In genomic region chrX:110698696-110699095, GRCh38 we compare ENCODE assay signal across 14 cellular contexts.
A peak's percentile ranks its signal among the peaks of the same experiment; 100 is the strongest.
DNase-seq lines count a peak whose midpoint lies in the region; ATAC-seq, FAIRE-seq and TF ChIP-seq lines count a peak whose summit lies in the region.
"Had no signal": no experiment of that assay in that cellular context is flagged by ENCODE, and none has a peak within 500 bp of the region (broad histone marks: within the 10 kb centered on the region; RNA-seq: fewer than 3 reads in every experiment).

No MANE protein-coding gene starts in this region.

- H3K9me3 ChIP-seq in small intestine (ENCODE audit: control insufficient read depth, low read depth) (no peaks in the 10 kb centered on the region), hepatocyte (ENCODE audit: low read depth) (no peaks in the 10 kb centered on the region)
- H3K9me3 ChIP-seq: body of pancreas had no signal

- H3K4me3 ChIP-seq in small intestine (ENCODE audit: low read depth in 1 of 2, low read length in 2 of 2) (no peak overlapping the region), hepatocyte (no peak overlapping the region)
- H3K4me3 ChIP-seq: body of pancreas had no signal

- no peaks in the 10 kb centered on the region for H3K4me1 ChIP-seq in small intestine (ENCODE audit: control insufficient read depth in 2 of 2, insufficient read depth in 1 of 2, low read depth in 1 of 2, low read length in 1 of 2)
- H3K4me1 ChIP-seq in hepatocyte (ENCODE audit: insufficient read depth): no peaks in the 10 kb centered on the region

- no peaks in the 10 kb centered on the region for H3K27me3 ChIP-seq in small intestine (ENCODE audit: control insufficient read depth in 2 of 2, insufficient read depth in 2 of 2, low read length in 2 of 2)
- H3K27me3 ChIP-seq in hepatocyte: no peaks in the 10 kb centered on the region
- H3K27me3 ChIP-seq: body of pancreas had no signal

- no peaks in the 10 kb centered on the region for H3K9me2 ChIP-seq in hepatocyte (replicated peaks; ENCODE audit: insufficient read depth)

- no peak overlapping the region for H2AFZ ChIP-seq in hepatocyte

- peak; percentile 15 for DNase-seq in GM20000 (ENCODE audit: low spot score)
- DNase-seq in KBM-7: peak; percentile 69
- no peak for DNase-seq in T-helper 1 cell
- no peak for DNase-seq in small intestine
- DNase-seq in DMS 273 treated with DMSO at 0.1 percent for 48 hours (lab: John Stamatoyannopoulos, UW): no peak
- DNase-seq in hepatocyte (ENCODE audit: low spot score): no peak
- DNase-seq: body of pancreas; naive B cell; NCI-H1694 treated with DMSO at 0.1 percent for 48 hours; NK-92 treated with Interleukin-12 subunit alpha and Interleukin-12 subunit beta, amount 100 ng/mL, for 24 hours; stimulated activated CD4-positive, alpha-beta T cell treated with anti-CD3 and anti-CD28 coated beads, Interleukin-4, amount 100 ng/mL, for 4 hours; stimulated activated naive CD8-positive, alpha-beta T cell treated with anti-CD3 and anti-CD28 coated beads, Interleukin-15, Interleukin-2, amounts not matched to agents 100 U/mL and 50 U/mL, for 24 hours had no signal

- ATAC-seq in GM18508 (IDR thresholded peaks at IDR 0.05; ENCODE audit: insufficient read depth, unreplicated experiment) (peak; percentile 66), HG02973 (IDR thresholded peaks at IDR 0.05; ENCODE audit: unreplicated experiment) (peak; percentile 83)
- ATAC-seq: body of pancreas; stimulated activated naive CD8-positive, alpha-beta T cell treated with anti-CD3 and anti-CD28 coated beads, Interleukin-15, Interleukin-2, amounts not matched to agents 100 U/mL and 50 U/mL, for 24 hours had no signal

- no peaks in the 10 kb centered on the region for H4K20me1 ChIP-seq in hepatocyte (ENCODE audit: insufficient read depth, poor library complexity, severe bottlenecking)

- no peak for TF ChIP-seq CTCF in GM20000 (IDR thresholded peaks at IDR 0.05; ENCODE audit: extremely low read depth, missing control alignments)
- no peak for TF ChIP-seq CTCF in hepatocyte (IDR thresholded peaks at IDR 0.05; ENCODE audit: poor library complexity)

- H3K27ac ChIP-seq in small intestine (ENCODE audit: low read depth in 1 of 2, low read length in 1 of 2) (no peak overlapping the region), hepatocyte (no peak overlapping the region)
- H3K27ac ChIP-seq: body of pancreas had no signal

- no peaks in the 10 kb centered on the region for H3K79me2 ChIP-seq in hepatocyte

- H3K4me2 ChIP-seq in hepatocyte: no peak overlapping the region

- H3K36me3 ChIP-seq in small intestine (ENCODE audit: control insufficient read depth in 2 of 2, insufficient read depth in 2 of 2, low read length in 2 of 2) (no peaks in the 10 kb centered on the region), hepatocyte (replicated peaks; ENCODE audit: insufficient read depth, low read depth) (no peaks in the 10 kb centered on the region)

- no peak for FAIRE-seq in small intestine (lab: Jason Lieb, UNC)

- in situ Hi-C loops in KBM-7 (cut with MboI; ENCODE audit: low pct_unique_long_range_greater_than_20kb, low sequenced_read_pairs): no loop called here

Comparison
In these comparisons a context has a peak if more than half of its experiments do, and no peak if none do; other contexts are left out.
1. DNase-seq: peak in GM20000 (single experiment) and KBM-7 (single experiment); none in T-helper 1 cell (0 of 5), small intestine (single experiment), DMS 273 treated with DMSO at 0.1 percent for 48 hours (single experiment) and hepatocyte (single experiment).